In the genomic region with DNA sequence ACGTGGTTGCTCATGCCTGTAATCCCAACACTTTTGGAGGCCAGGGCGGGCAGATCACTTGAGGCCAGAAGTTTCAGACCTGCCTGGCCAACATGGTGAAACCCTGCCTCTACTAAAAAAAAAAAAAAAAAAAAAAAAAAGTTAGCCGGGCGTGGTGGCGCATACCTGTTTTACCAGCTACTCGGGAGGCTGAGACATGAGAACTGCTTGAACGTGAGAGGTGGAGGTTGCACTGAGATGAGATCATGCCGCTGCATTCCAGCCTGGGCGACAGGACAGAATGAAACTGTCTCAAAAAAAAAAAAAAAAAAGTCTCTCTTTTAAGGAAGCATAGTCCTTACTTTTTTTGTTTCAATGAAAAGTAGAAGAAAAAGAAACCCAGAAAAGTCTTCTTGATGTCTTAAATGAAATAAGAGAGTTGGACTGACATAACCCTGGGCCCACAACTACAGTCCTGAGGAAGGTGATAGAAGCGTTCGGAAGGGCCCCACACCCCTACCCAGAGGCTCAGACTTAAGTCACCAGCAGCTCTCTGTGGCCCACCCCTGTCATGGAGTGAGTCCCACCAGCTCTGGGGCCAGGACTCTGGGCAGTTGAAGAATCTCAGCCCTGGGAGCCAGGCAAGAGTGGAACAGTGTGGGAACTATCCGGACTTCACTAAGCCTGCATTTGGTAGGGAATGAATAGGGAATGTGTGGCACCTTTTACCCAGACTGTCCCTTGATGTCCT, we compare ENCODE assay signal across 27 cellular contexts. TPM values are rescaled to one million over a fixed set of nuclear protein-coding genes. Genes with fewer than 3 reads are reported as not detected.
"Had no signal": no experiment of that assay in that cellular context is flagged by ENCODE, and none has a peak within 500 bp of the region (broad histone marks: within the 10 kb centered on the region; RNA-seq: fewer than 3 reads in every experiment).

No MANE protein-coding gene starts in this region.

- H3K4me3 ChIP-seq: ascending aorta, esophagus squamous epithelium, left lung, lung, ovary, skin epidermis, upper lobe of right lung had no signal

- H3K27ac Mint-ChIP-seq: activated naive CD4-positive, alpha-beta T cell treated with anti-CD3 and anti-CD28 coated beads for 36 hours; activated naive CD8-positive, alpha-beta T cell treated with anti-CD3 and anti-CD28 coated beads, Interleukin-2, amount 10 ng/mL, durations not matched to agents 7 days and 5 days; nephron; progenitor cell of endocrine pancreas; stimulated activated memory B cell treated with anti-CD40 and anti-IgM and Interleukin-4, amounts not matched to agents 10 μg/mL and 1 μg/mL and 100 μg/mL, for 72 hours had no signal

- H3K4me3 Mint-ChIP-seq: activated naive CD4-positive, alpha-beta T cell treated with anti-CD3 and anti-CD28 coated beads for 36 hours; activated naive CD8-positive, alpha-beta T cell treated with anti-CD3 and anti-CD28 coated beads, Interleukin-2, amount 10 ng/mL, durations not matched to agents 7 days and 5 days; stimulated activated memory B cell treated with anti-CD40 and anti-IgM and Interleukin-4, amounts not matched to agents 10 μg/mL and 1 μg/mL and 100 μg/mL, for 72 hours had no signal

- H3K36me3 Mint-ChIP-seq: activated naive CD8-positive, alpha-beta T cell treated with anti-CD3 and anti-CD28 coated beads, Interleukin-2, amount 10 ng/mL, durations not matched to agents 7 days and 5 days; stimulated activated memory B cell treated with anti-CD40 and anti-IgM and Interleukin-4, amounts not matched to agents 10 μg/mL and 1 μg/mL and 100 μg/mL, for 72 hours had no signal

- ATAC-seq: activated CD4-positive, CD25-positive, alpha-beta regulatory T cell treated with anti-CD3 and anti-CD28 coated beads, Interleukin-2, amount 50 U/mL, for 24 hours; left lung; sciatic nerve; stimulated activated memory B cell treated with anti-CD40 and anti-IgM and Interleukin-4, amounts not matched to agents 10 μg/mL and 1 μg/mL and 100 μg/mL, for 72 hours; stimulated activated naive CD8-positive, alpha-beta T cell treated with anti-CD3 and anti-CD28 coated beads, Interleukin-15, amount 100 ng/mL, for 72 hours; upper lobe of right lung had no signal

- DNase-seq: activated CD4-positive, alpha-beta T cell treated with anti-CD3 and anti-CD28 coated beads for 48 hours; activated CD4-positive, alpha-beta T cell treated with anti-CD3 and anti-CD28 coated beads, Interleukin-2, amount 50 U/mL, for 48 hours; activated effector memory CD4-positive, alpha-beta T cell treated with anti-CD3 and anti-CD28 coated beads, Interleukin-2, amount 50 U/mL, for 16 hours; activated naive CD4-positive, alpha-beta T cell treated with anti-CD3 and anti-CD28 coated beads for 36 hours; activated naive CD8-positive, alpha-beta T cell treated with anti-CD3 and anti-CD28 coated beads, Interleukin-2, amount 10 ng/mL, durations not matched to agents 7 days and 5 days; brain microvascular endothelial cell; caudate nucleus; esophagus squamous epithelium; left lung; ovary; stimulated activated CD4-positive, alpha-beta T cell treated with anti-CD3 and anti-CD28 coated beads, Interleukin-4, amount 100 ng/mL, for 24 hours; stimulated activated CD8-positive, alpha-beta memory T cell treated with anti-CD3 and anti-CD28 coated beads, Interleukin-4, amount 100 ng/mL, for 48 hours; stimulated activated naive CD8-positive, alpha-beta T cell treated with anti-CD3 and anti-CD28 coated beads, Interleukin-15, amount 100 ng/mL, for 72 hours; substantia nigra; T-helper 1 cell; upper lobe of right lung; WERI-Rb-1 had no signal

- H3K27ac ChIP-seq: ascending aorta, brain microvascular endothelial cell, esophagus squamous epithelium, left lung, ovary, skin epidermis, upper lobe of right lung, WERI-Rb-1 had no signal

- H3K9me3 Mint-ChIP-seq: activated naive CD4-positive, alpha-beta T cell treated with anti-CD3 and anti-CD28 coated beads for 36 hours; activated naive CD8-positive, alpha-beta T cell treated with anti-CD3 and anti-CD28 coated beads, Interleukin-2, amount 10 ng/mL, durations not matched to agents 7 days and 5 days; nephron; stimulated activated memory B cell treated with anti-CD40 and anti-IgM and Interleukin-4, amounts not matched to agents 10 μg/mL and 1 μg/mL and 100 μg/mL, for 72 hours; stimulated activated naive CD8-positive, alpha-beta T cell treated with anti-CD3 and anti-CD28 coated beads, Interleukin-15, amount 100 ng/mL, for 72 hours had no signal

- H3K9me3 ChIP-seq: ascending aorta, esophagus squamous epithelium, left lung, ovary, upper lobe of right lung had no signal

- H3K27me3 Mint-ChIP-seq: stimulated activated naive CD8-positive, alpha-beta T cell treated with anti-CD3 and anti-CD28 coated beads, Interleukin-15, amount 100 ng/mL, for 72 hours had no signal

- H3K27me3 ChIP-seq: ascending aorta, brain microvascular endothelial cell, left lung, ovary, upper lobe of right lung had no signal

- H3K36me3 ChIP-seq: ascending aorta, brain microvascular endothelial cell, esophagus squamous epithelium, left lung, ovary, upper lobe of right lung, WERI-Rb-1 had no signal

RNA-seq across cellular contexts. Expression of gene NME9, which starts 2.6 kb away (rescaled TPM):
- total RNA-seq: ascending aorta, endothelial cell of umbilical vein, mesenteric fat pad, upper lobe of right lung had no signal
